Comparison of ENCODE assay signal across 10 cellular contexts in genomic region chr17:8470447-8471047, GRCh38. TPM values are rescaled to one million over a fixed set of nuclear protein-coding genes. Genes with fewer than 3 reads are reported as not detected.
DNase-seq lines count a peak whose midpoint lies in the region; ATAC-seq and TF ChIP-seq lines count a peak whose summit lies in the region.
"Had no signal": no experiment of that assay in that cellular context is flagged by ENCODE, and none has a peak within 500 bp of the region (broad histone marks: within the 10 kb centered on the region; RNA-seq: fewer than 3 reads in every experiment).

No MANE protein-coding gene starts in this region.

- no peaks in the 10 kb centered on the region for H3F3A ChIP-seq in MM.1S (ENCODE audit: insufficient read depth, low read length)

- POLR2A ChIA-PET in RWPE1 (lab: Yijun Ruan, JAX; ENCODE audit: low non-redundant PET) = no interaction called here

- H3K4me2 ChIP-seq in osteoblast (ENCODE audit: insufficient read depth, low read length) (no peak overlapping the region), MM.1S (ENCODE audit: low read depth, low read length) (no peak overlapping the region)
- H3K4me2 ChIP-seq: KMS-11 had no signal

- H3K27me3 ChIP-seq in osteoblast (ENCODE audit: insufficient read depth, low read length) = no peaks in the 10 kb centered on the region
- H3K27me3 ChIP-seq in MM.1S (replicated peaks; ENCODE audit: insufficient read depth, low read length) = no peaks in the 10 kb centered on the region
- no peaks in the 10 kb centered on the region for H3K27me3 ChIP-seq in stomach

- H3K79me2 ChIP-seq in osteoblast (ENCODE audit: insufficient read depth, low read length) = peaks cover 50% of the 10 kb centered on the region
- peaks cover 11% of the 10 kb centered on the region for H3K79me2 ChIP-seq in MM.1S (ENCODE audit: low read length)

- no peak for TF ChIP-seq EP300 in stomach (IDR thresholded peaks at IDR 0.05)

- H3K9me3 ChIP-seq in osteoblast (ENCODE audit: low read depth, low read length) = no peaks in the 10 kb centered on the region
- no peaks in the 10 kb centered on the region for H3K9me3 ChIP-seq in MM.1S (replicated peaks; ENCODE audit: insufficient read depth, low read length)
- no peaks in the 10 kb centered on the region for H3K9me3 ChIP-seq in stomach

- no peak for ATAC-seq in HG02870 (IDR thresholded peaks at IDR 0.05; ENCODE audit: unreplicated experiment)

- in situ Hi-C loops in G401 (cut with HindIII; ENCODE audit: low sequenced_read_pairs) = no loop called here

- H3K4me1 ChIP-seq in osteoblast (ENCODE audit: insufficient read depth, low read length) = peaks cover 2% of the 10 kb centered on the region
- H3K4me1 ChIP-seq in MM.1S (ENCODE audit: low read length) = no peaks in the 10 kb centered on the region
- peaks cover 0 to 30% (median 7%) of the 10 kb centered on the region in 4 donors for H3K4me1 ChIP-seq in stomach

- H2AFZ ChIP-seq in osteoblast (ENCODE audit: low read length) = no peak overlapping the region
- H2AFZ ChIP-seq in MM.1S (ENCODE audit: low read length) = no peak overlapping the region

- H3K9me2 ChIP-seq in MM.1S (replicated peaks; ENCODE audit: insufficient read depth, low read length) = no peaks in the 10 kb centered on the region

- intact Hi-C loops in head of caudate nucleus (cut with DNase I) (no loop called here), stomach (cut with DNase I; ENCODE audit: low total_unique reads) (no loop called here)

- DNase-seq in G401 (ENCODE audit: low spot score) (peak; percentile 87), RWPE1 (ENCODE audit: low spot score) (peak; percentile 24), head of caudate nucleus (peak; percentile 40 to 87 (median 72)), osteoblast (ENCODE audit: insufficient read length, low spot score, missing footprints) (no peak), ureter (ENCODE audit: low spot score) (no peak), MM.1S (no peak), stomach (no peak)
- DNase-seq: SIG-M5 had no signal

- peaks cover 77% of the 10 kb centered on the region for H3K36me3 ChIP-seq in osteoblast (ENCODE audit: insufficient read depth, low read length)
- peaks cover 10% of the 10 kb centered on the region for H3K36me3 ChIP-seq in MM.1S (replicated peaks; ENCODE audit: insufficient read depth, low read length)
- H3K36me3 ChIP-seq in stomach = peaks cover 47 to 97% (median 91%) of the 10 kb centered on the region in 4 donors

- TF ChIP-seq CTCF in RWPE1 (conservative IDR thresholded peaks at IDR 0.05; ENCODE audit: low read depth) (no peak), osteoblast (IDR thresholded peaks at IDR 0.05; ENCODE audit: extremely low read depth, low read depth, low read length) (no peak), MM.1S (IDR thresholded peaks at IDR 0.05; ENCODE audit: low read length) (no peak), stomach (IDR thresholded peaks at IDR 0.05) (no peak)

- H3K4me3 ChIP-seq in osteoblast (ENCODE audit: insufficient read depth, low read length) (no peak overlapping the region), MM.1S (ENCODE audit: low read length) (no peak overlapping the region), stomach (no peak overlapping the region)

- H3K9ac ChIP-seq in MM.1S (ENCODE audit: low read length) = no peak overlapping the region
- H3K9ac ChIP-seq: KMS-11 had no signal

- H3K27ac ChIP-seq in RWPE1 = peak overlapping the region; percentile 43
- peak overlapping the region; percentile 16 for H3K27ac ChIP-seq in osteoblast (ENCODE audit: low read depth, low read length)
- no peak overlapping the region for H3K27ac ChIP-seq in MM.1S (ENCODE audit: low read length)
- H3K27ac ChIP-seq in stomach = peak overlapping the region in 2 of 5 donors; percentile 3 to 55
- H3K27ac ChIP-seq: KMS-11 had no signal

- WGBS in stomach, 5 donors = 78 to 89% (median 84%) methylated on average over 19 to 20 of the region's 20 CpGs

- CTCF ChIA-PET in RWPE1 (lab: Yijun Ruan, JAX) = interaction anchor here (0.7 to 1.1 kb wide), 2 partner anchors 39 to 87 kb away, joined by 3 to 7 read pairs; no protein-coding TSS in a partner anchor

- TF ChIP-seq POLR2A in stomach (IDR thresholded peaks at IDR 0.05) = no peak

- H4K20me1 ChIP-seq in osteoblast (ENCODE audit: insufficient read depth, low read length) (peaks cover 30% of the 10 kb centered on the region), MM.1S (ENCODE audit: insufficient read depth, low read length) (no peaks in the 10 kb centered on the region)

RNA-seq across cellular contexts. Expression of gene NDEL1, which starts 34.9 kb away (rescaled TPM):
- 22.3 and 33.4 TPM in 2 replicates for total RNA-seq in G401 (2014; rRNA removed; shearing (Covaris generic))
- total RNA-seq in osteoblast (69.8 and 72.8 TPM in 2 replicates), ureter (84.5 TPM), stomach (100 to 1,000 TPM in 1 of 5 donors, 10 to 100 TPM in 4; 12.8 to 102 (median 63.8) TPM)
- polyA plus RNA-seq in stomach = 10 to 100 TPM; 17.6 to 31.9 (median 26.3) TPM

Comparison
In these comparisons a context has a peak if more than half of its experiments do, and no peak if none do; other contexts are left out.
1. DNase-seq: peak in G401 (single experiment), RWPE1 (single experiment) and head of caudate nucleus (42 of 42); none in osteoblast (single experiment), ureter (single experiment), MM.1S (single experiment) and stomach (single experiment).